In the genomic region with DNA sequence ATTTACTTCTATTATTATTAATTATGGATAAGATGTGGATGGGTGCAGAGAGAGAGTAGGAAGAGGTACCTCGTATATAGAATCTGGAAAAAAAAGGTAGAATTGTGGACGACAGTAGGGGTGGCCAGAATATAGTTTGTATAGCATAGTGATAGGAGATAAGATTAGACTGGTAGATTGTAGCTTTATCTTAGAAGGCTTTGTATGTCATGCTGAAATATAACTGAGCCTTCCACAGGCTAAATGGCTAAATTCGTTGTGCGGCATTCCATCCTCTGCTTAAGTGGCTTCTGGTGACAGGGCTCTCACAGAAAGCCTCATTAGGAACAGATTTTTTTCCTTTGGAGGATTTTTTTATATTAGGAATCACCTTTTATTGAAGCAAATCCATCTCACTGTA, we compare ENCODE assay signal across 16 cellular contexts.
DNase-seq lines count a peak whose midpoint lies in the region; ATAC-seq and TF ChIP-seq lines count a peak whose summit lies in the region.
"Had no signal": no experiment of that assay in that cellular context is flagged by ENCODE, and none has a peak within 500 bp of the region (broad histone marks: within the 10 kb centered on the region; RNA-seq: fewer than 3 reads in every experiment).

No MANE protein-coding gene starts in this region.

- H2AK5ac ChIP-seq in trophoblast cell (ENCODE audit: low read length), result no peak overlapping the region

- H3K4me2 ChIP-seq in trophoblast cell (ENCODE audit: low read length), result no peak overlapping the region
- H3K4me2 ChIP-seq: BLaER1 had no signal

- no peak overlapping the region for H3K4ac ChIP-seq in trophoblast cell (ENCODE audit: low read depth, low read length)

- H4K12ac ChIP-seq in trophoblast cell (ENCODE audit: low read depth, low read length), result no peak overlapping the region

- no peak overlapping the region for H2BK12ac ChIP-seq in trophoblast cell (ENCODE audit: low read length)

- H3K9ac ChIP-seq in trophoblast cell (ENCODE audit: low read length), result no peak overlapping the region
- H3K9ac ChIP-seq: BLaER1, GM23248 had no signal

- peaks cover 34% of the 10 kb centered on the region for H3K36me3 ChIP-seq in cardiac muscle cell
- peaks cover 3 to 5% of the 10 kb centered on the region in 2 experiments for H3K36me3 ChIP-seq in trophoblast cell (ENCODE audit: control insufficient read depth in 1 of 2, insufficient read depth in 2 of 2, low read length in 2 of 2)
- H3K36me3 ChIP-seq: BLaER1 had no signal

- ATAC-seq in left cardiac atrium (no peak), SK-N-SH treated with all-trans-retinoic acid at 6 μM for 48 hours (no peak), HG02610 (IDR thresholded peaks at IDR 0.05; ENCODE audit: unreplicated experiment) (no peak), GM19395 (IDR thresholded peaks at IDR 0.05; ENCODE audit: unreplicated experiment) (no peak)
- ATAC-seq: CD8-positive, alpha-beta T cell had no signal

- no peak overlapping the region for H2AFZ ChIP-seq in trophoblast cell (ENCODE audit: insufficient read depth, low read length, poor library complexity)
- H2AFZ ChIP-seq: GM23248 had no signal

- 100% methylated on average over 1 of the region's 4 CpGs for WGBS in trophoblast cell (ENCODE audit: extremely low coverage, insufficient coverage, insufficient read length)

- no peak for TF ChIP-seq CTCF in cardiac muscle cell (IDR thresholded peaks at IDR 0.05; ENCODE audit: low read depth, low read length)

- no peak overlapping the region for H4K8ac ChIP-seq in trophoblast cell (ENCODE audit: low read depth, low read length)

- H3K27me3 ChIP-seq in cardiac muscle cell (no peaks in the 10 kb centered on the region), trophoblast cell (ENCODE audit: insufficient read depth, low read length) (no peaks in the 10 kb centered on the region)
- H3K27me3 ChIP-seq: BLaER1 had no signal

- H3K4me3 ChIP-seq in cardiac muscle cell, result no peak overlapping the region
- no peak overlapping the region for H3K4me3 ChIP-seq in trophoblast cell (ENCODE audit: low read depth, low read length)
- H3K4me3 ChIP-seq: BLaER1, GM23248 had no signal

- no peaks in the 10 kb centered on the region for H3K9me3 ChIP-seq in cardiac muscle cell (ENCODE audit: low read depth)
- H3K9me3 ChIP-seq in trophoblast cell (ENCODE audit: insufficient read depth, low read depth, low read length), result no peaks in the 10 kb centered on the region
- H3K9me3 ChIP-seq: BLaER1, Caco-2 had no signal

- no peak overlapping the region for H3K14ac ChIP-seq in trophoblast cell (ENCODE audit: low read length)

- no peaks in the 10 kb centered on the region for H3K79me1 ChIP-seq in trophoblast cell (ENCODE audit: low read length)

- DNase-seq in cardiac muscle cell (ENCODE audit: low read depth in 1 of 2, low spot score in 1 of 2) (peak in 1 of 2 donors; percentile 30), left cardiac atrium (no peak), trophoblast cell (peak; percentile 14 to 51)
- DNase-seq: Caco-2; CD4-positive, CD25-positive, alpha-beta regulatory T cell; CD8-positive, alpha-beta T cell; DMS153; DND-41; H7; HCEC 1CT had no signal

- no peak overlapping the region for H3K18ac ChIP-seq in trophoblast cell (ENCODE audit: low read length)

- H2BK120ac ChIP-seq in trophoblast cell (ENCODE audit: insufficient read depth, low read length, poor library complexity), result no peak overlapping the region

- no peak overlapping the region for H3K23ac ChIP-seq in trophoblast cell (ENCODE audit: low read length)

- H3K4me1 ChIP-seq in cardiac muscle cell (ENCODE audit: low read depth) (peaks cover 31% of the 10 kb centered on the region), trophoblast cell (ENCODE audit: control insufficient read depth in 1 of 2, insufficient read depth in 2 of 2, low read length in 2 of 2) (no peaks in the 10 kb centered on the region)
- H3K4me1 ChIP-seq: BLaER1 had no signal

- no peak overlapping the region for H2BK5ac ChIP-seq in trophoblast cell (ENCODE audit: low read depth, low read length, poor library complexity)

- H3K79me2 ChIP-seq in trophoblast cell (ENCODE audit: control insufficient read depth, insufficient read depth, low read length, poor library complexity), result no peaks in the 10 kb centered on the region

- intact Hi-C loops in left cardiac atrium (cut with DNase I), result loop anchor here in 1 of 2 donors (10.0 kb wide), 1 partner anchor 509 kb away; no protein-coding TSS in a partner anchor

- no peak overlapping the region for H4K91ac ChIP-seq in trophoblast cell (ENCODE audit: low read depth, low read length)

- peak overlapping the region; percentile 67 for H3K27ac ChIP-seq in cardiac muscle cell
- no peak overlapping the region for H3K27ac ChIP-seq in trophoblast cell (ENCODE audit: low read depth, low read length)
- H3K27ac ChIP-seq: BLaER1, C4-2B, GM23248 had no signal

TF ChIP-seq in SK-N-SH treated with all-trans-retinoic acid at 6 μM for 48 hours, 23 proteins besides CTCF, POLR2A, EP300 and RAD21:
- peak; percentile 25; the same call in 1 of the 2 replicates for TF ChIP-seq ISL1 (CRISPR knock-in tag; IDR thresholded peaks at IDR 0.05)
- no peak for TF ChIP-seq TSHZ2 (CRISPR knock-in tag; IDR thresholded peaks at IDR 0.05)
TF ChIP-seq in SK-N-SH treated with all-trans-retinoic acid at 6 μM for 48 hours: peak in this region for 1.
